ENCODE assay signal across 12 cellular contexts in the genomic region with DNA sequence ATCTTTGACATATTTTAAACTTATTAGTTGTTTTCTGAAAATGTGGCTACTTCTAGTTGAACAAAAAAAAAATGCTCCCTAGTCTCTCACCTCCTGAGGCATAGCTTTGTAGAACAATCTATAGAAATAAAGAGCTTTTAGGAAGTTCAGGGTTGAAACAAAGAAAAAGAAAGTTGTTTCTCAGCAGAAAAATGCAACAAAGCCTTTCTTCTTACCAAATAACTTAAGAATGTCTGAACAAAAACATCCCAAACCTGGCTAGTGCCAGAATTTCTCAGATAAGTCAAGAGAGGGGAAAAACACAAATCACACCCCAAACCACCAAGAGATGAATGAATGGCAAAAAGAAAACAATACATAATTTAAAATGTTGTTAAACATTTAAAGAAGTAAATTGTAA.
DNase-seq lines count a peak whose midpoint lies in the region; ATAC-seq, FAIRE-seq and TF ChIP-seq lines count a peak whose summit lies in the region.
"Had no signal": no experiment of that assay in that cellular context is flagged by ENCODE, and none has a peak within 500 bp of the region (broad histone marks: within the 10 kb centered on the region; RNA-seq: fewer than 3 reads in every experiment).

No MANE protein-coding gene starts in this region.

- CTCF ChIA-PET in CD4-positive, alpha-beta T cell (lab: Charles Lee): no interaction called here
- CTCF ChIA-PET in RWPE1 (lab: Yijun Ruan, JAX): interaction anchor here (1.9 kb wide), 1 partner anchor 114 kb away, joined by 5 read pairs; a partner anchor contains a TSS

- H3K27ac ChIP-seq in CD4-positive, alpha-beta T cell (ENCODE audit: low read depth, low read length): peak overlapping the region; percentile 43
- peak overlapping the region; percentile 91 for H3K27ac ChIP-seq in RWPE1

- H3K4me1 Mint-ChIP-seq in CD4-positive, alpha-beta T cell (ENCODE audit: low read depth): peaks cover 89% of the 10 kb centered on the region

- intact Hi-C loops in CD4-positive, alpha-beta T cell (cut with DNase I, micrococcal nuclease): loop anchor here in 1 of 2 experiments (5.0 kb wide), 1 partner anchor 53 kb away; no protein-coding TSS in a partner anchor

- H3K27me3 ChIP-seq in CD4-positive, alpha-beta T cell (ENCODE audit: control insufficient read depth, insufficient read depth, low read length): no peaks in the 10 kb centered on the region
- H3K27me3 ChIP-seq: pancreas had no signal

- peak overlapping the region; percentile 86 for H3K27ac Mint-ChIP-seq in CD4-positive, alpha-beta T cell

- peak overlapping the region; percentile 14 for H3K4me3 Mint-ChIP-seq in CD4-positive, alpha-beta T cell

- no peak for ATAC-seq in CD4-positive, alpha-beta T cell (ENCODE audit: poor library complexity)
- ATAC-seq in HG03378 (IDR thresholded peaks at IDR 0.05; ENCODE audit: unreplicated experiment): no peak
- no peak for ATAC-seq in HG03432 (IDR thresholded peaks at IDR 0.05; ENCODE audit: unreplicated experiment)

- H3K9me3 ChIP-seq in CD4-positive, alpha-beta T cell (ENCODE audit: control insufficient read depth, low read length): no peaks in the 10 kb centered on the region
- H3K9me3 ChIP-seq: pancreas had no signal

- no peak for DNase-seq in CD4-positive, alpha-beta T cell
- DNase-seq in RWPE1 (ENCODE audit: low spot score): no peak
- DNase-seq in pons (ENCODE audit: low spot score): peak; percentile 5
- no peak for DNase-seq in midbrain (lab: John Stamatoyannopoulos, UW)
- no peak for DNase-seq in NAMALWA (ENCODE audit: low spot score)
- DNase-seq: activated gamma-delta T cell treated with Interleukin-2 at 50 U/mL for 16 hours, DND-41 had no signal

- peaks cover 43% of the 10 kb centered on the region for H3K36me3 Mint-ChIP-seq in CD4-positive, alpha-beta T cell (ENCODE audit: low read depth)

- H3K27me3 Mint-ChIP-seq in CD4-positive, alpha-beta T cell: no peaks in the 10 kb centered on the region

- FAIRE-seq in endometrium (lab: Jason Lieb, UNC): peak; percentile 53
- FAIRE-seq: K562, pancreas had no signal

- TF ChIP-seq CTCF in CD4-positive, alpha-beta T cell (IDR thresholded peaks at IDR 0.05): no peak
- TF ChIP-seq CTCF in RWPE1 (conservative IDR thresholded peaks at IDR 0.05; ENCODE audit: low read depth): no peak

- POLR2A ChIA-PET in CD4-positive, alpha-beta T cell (lab: Charles Lee): interaction anchor here (0.6 to 2.8 kb wide), 4 partner anchors 10 to 89 kb away, joined by 3 to 12 read pairs (median 4); no protein-coding TSS in a partner anchor
- POLR2A ChIA-PET in RWPE1 (lab: Yijun Ruan, JAX; ENCODE audit: low non-redundant PET): interaction anchor here (0.7 kb wide), 1 partner anchor 47 kb away, joined by 3 read pairs; no protein-coding TSS in a partner anchor

- no peaks in the 10 kb centered on the region for H3K9me3 Mint-ChIP-seq in CD4-positive, alpha-beta T cell
